8 cellular contexts compared by ENCODE assay signal in genomic region chr1:2584822-2585317, GRCh38. TPM values are rescaled to one million over a fixed set of nuclear protein-coding genes. Genes with fewer than 3 reads are reported as not detected.
DNase-seq lines count a peak whose midpoint lies in the region; ATAC-seq, FAIRE-seq and TF ChIP-seq lines count a peak whose summit lies in the region.

No MANE protein-coding gene starts in this region.

- H3K27me3 Mint-ChIP-seq in activated CD8-positive, alpha-beta T cell treated with anti-CD3 and anti-CD28 coated beads, Interleukin-2, amount 10 ng/mL, durations not matched to agents 7 days and 5 days (ENCODE audit: low read depth), result no peaks in the 10 kb centered on the region

- H3K4me1 ChIP-seq in iPS-18a (ENCODE audit: control insufficient read depth, low read depth, low read length) (peaks cover 3% of the 10 kb centered on the region), spleen (peaks cover 27 to 85% (median 55%) of the 10 kb centered on the region in 6 donors)

- peak overlapping the region; percentile 86 for H3K4me3 ChIP-seq in iPS-18a (ENCODE audit: low read length)
- H3K4me3 ChIP-seq in spleen, result peak overlapping the region; percentile 61 to 95 (median 82)

- H3K36me3 ChIP-seq in iPS-18a (ENCODE audit: control insufficient read depth, low read depth, low read length) (no peaks in the 10 kb centered on the region), spleen (peaks cover 0 to 17% (median 8%) of the 10 kb centered on the region in 6 donors)

- H3K27me3 ChIP-seq in iPS-18a (ENCODE audit: control insufficient read depth, insufficient read depth, low read length) (no peaks in the 10 kb centered on the region), spleen (replicated peaks in 1 of 7) (peaks cover 0 to 7% (median 0%) of the 10 kb centered on the region in 7 donors)

- peak; percentile 1 for ATAC-seq in GM21367 (IDR thresholded peaks at IDR 0.05; ENCODE audit: unreplicated experiment)
- ATAC-seq in activated CD8-positive, alpha-beta T cell treated with anti-CD3 and anti-CD28 coated beads, Interleukin-2, amount 10 ng/mL, durations not matched to agents 7 days and 5 days, result no peak

- CTCF ChIA-PET in activated CD8-positive, alpha-beta T cell treated with anti-CD3 and anti-CD28 coated beads, Interleukin-2, amount 10 ng/mL, durations not matched to agents 7 days and 5 days (lab: Charles Lee), result interaction anchor here (0.6 to 5.0 kb wide), 10 partner anchors 24 to 390 kb away, joined by 3 to 42 read pairs (median 6); partner anchors contain the start of genes FAAP20, PANK4, PEX10 and TNFRSF14

- no peak for FAIRE-seq in RCC 7860 (lab: Jason Lieb, UNC)

- peak overlapping the region; percentile 82 for H3K4me3 Mint-ChIP-seq in activated CD8-positive, alpha-beta T cell treated with anti-CD3 and anti-CD28 coated beads, Interleukin-2, amount 10 ng/mL, durations not matched to agents 7 days and 5 days

- H3K9me3 ChIP-seq in iPS-18a (ENCODE audit: control insufficient read depth, low read depth, low read length), result no peaks in the 10 kb centered on the region
- no peaks in the 10 kb centered on the region for H3K9me3 ChIP-seq in spleen

- intact Hi-C loops in spleen (cut with DNase I; ENCODE audit: low total_unique reads), result no loop called here

- TF ChIP-seq POLR2A in spleen (IDR thresholded peaks at IDR 0.05), result no peak

- H3K9ac ChIP-seq in iPS-18a (ENCODE audit: low read length), result no peak overlapping the region

- no peak overlapping the region for H3K27ac ChIP-seq in iPS-18a (ENCODE audit: low read length)
- peak overlapping the region; percentile 95 to 100 (median 99) for H3K27ac ChIP-seq in spleen

- WGBS in spleen, 5 donors, result 12 to 20% (median 17%) methylated on average over 11 of the region's 11 CpGs

- peaks cover 14% of the 10 kb centered on the region for H3K36me3 Mint-ChIP-seq in activated CD8-positive, alpha-beta T cell treated with anti-CD3 and anti-CD28 coated beads, Interleukin-2, amount 10 ng/mL, durations not matched to agents 7 days and 5 days (ENCODE audit: low read depth)

- TF ChIP-seq CTCF in spleen (IDR thresholded peaks at IDR 0.05 in 8 of 11, conservative IDR thresholded peaks at IDR 0.05 in 3 of 11), result no peak

- H3K27ac Mint-ChIP-seq in activated CD8-positive, alpha-beta T cell treated with anti-CD3 and anti-CD28 coated beads, Interleukin-2, amount 10 ng/mL, durations not matched to agents 7 days and 5 days, result peak overlapping the region; percentile 93

- H3K9me3 Mint-ChIP-seq in activated CD8-positive, alpha-beta T cell treated with anti-CD3 and anti-CD28 coated beads, Interleukin-2, amount 10 ng/mL, durations not matched to agents 7 days and 5 days (ENCODE audit: insufficient read depth), result no peaks in the 10 kb centered on the region

- H3K4me1 Mint-ChIP-seq in activated CD8-positive, alpha-beta T cell treated with anti-CD3 and anti-CD28 coated beads, Interleukin-2, amount 10 ng/mL, durations not matched to agents 7 days and 5 days (ENCODE audit: low read depth), result peaks cover 42% of the 10 kb centered on the region

- POLR2A ChIA-PET in activated CD8-positive, alpha-beta T cell treated with anti-CD3 and anti-CD28 coated beads, Interleukin-2, amount 10 ng/mL, durations not matched to agents 7 days and 5 days (lab: Charles Lee), result interaction anchor here (0.6 to 5.1 kb wide), 18 partner anchors 7 to 353 kb away, joined by 3 to 130 read pairs (median 6); partner anchors contain the start of genes MORN1, PANK4, RER1 and TNFRSF14

- DNase-seq in activated CD8-positive, alpha-beta T cell treated with anti-CD3 and anti-CD28 coated beads, Interleukin-2, amount 10 ng/mL, durations not matched to agents 7 days and 5 days, result no peak
- DNase-seq in spleen (no peak), activated gamma-delta T cell (lab: John Stamatoyannopoulos, UW) (no peak), EL (no peak), RCC 7860 (ENCODE audit: low spot score) (no peak), NCI-H1436 treated with DMSO at 0.1 percent for 48 hours (lab: John Stamatoyannopoulos, UW) (no peak)

RNA-seq across cellular contexts. Expression of gene PRXL2B, which starts 1.7 kb away (rescaled TPM):
- 10 to 100 TPM; 35.6 to 40.6 TPM for total RNA-seq in activated CD8-positive, alpha-beta T cell treated with anti-CD3 and anti-CD28 coated beads, Interleukin-2, amount 10 ng/mL, durations not matched to agents 7 days and 5 days
- 10 to 100 TPM; 21.9 to 43.0 (median 26.7) TPM for total RNA-seq in spleen
- polyA plus RNA-seq in spleen, result 10 to 100 TPM; 10.7 to 29.0 (median 13.2) TPM

RNA-seq across cellular contexts. Expression of gene TNFRSF14, which starts 28.7 kb away (rescaled TPM):
- total RNA-seq in activated CD8-positive, alpha-beta T cell treated with anti-CD3 and anti-CD28 coated beads, Interleukin-2, amount 10 ng/mL, durations not matched to agents 7 days and 5 days, result 10 to 100 TPM; 85.8 to 86.5 TPM
- total RNA-seq in spleen, result 100 to 1,000 TPM; 146 to 203 (median 190) TPM
- polyA plus RNA-seq in spleen, result 100 to 1,000 TPM; 167 to 366 (median 302) TPM

RNA-seq across cellular contexts. Expression of gene MMEL1, which starts 47.9 kb away (rescaled TPM):
- 1 to 10 TPM; 3.7 to 4.0 TPM for total RNA-seq in activated CD8-positive, alpha-beta T cell treated with anti-CD3 and anti-CD28 coated beads, Interleukin-2, amount 10 ng/mL, durations not matched to agents 7 days and 5 days
- total RNA-seq in spleen, result 1 to 10 TPM in 6 of 7 donors, not detected in 1; 1.9 to 4.6 (median 3.5) TPM
- polyA plus RNA-seq in spleen, result 1 to 10 TPM; 2.5 to 6.4 (median 2.9) TPM

RNA-seq across cellular contexts. Expression of gene HES5, which starts 54.8 kb away (rescaled TPM):
- not detected for total RNA-seq in activated CD8-positive, alpha-beta T cell treated with anti-CD3 and anti-CD28 coated beads, Interleukin-2, amount 10 ng/mL, durations not matched to agents 7 days and 5 days
- total RNA-seq in spleen, result under 1 TPM in 4 of 7 donors, not detected in 3; 0.36 to 0.54 (median 0.42) TPM
- under 1 TPM in 1 of 3 donors, not detected in 2; 0.36 TPM for polyA plus RNA-seq in spleen

RNA-seq across cellular contexts. Expression of gene PANK4, which starts 58.5 kb away (rescaled TPM):
- 10 to 100 TPM; 55.9 to 66.8 TPM for total RNA-seq in activated CD8-positive, alpha-beta T cell treated with anti-CD3 and anti-CD28 coated beads, Interleukin-2, amount 10 ng/mL, durations not matched to agents 7 days and 5 days
- total RNA-seq in spleen, result 10 to 100 TPM; 34.9 to 49.5 (median 47.6) TPM
- polyA plus RNA-seq in spleen, result 10 to 100 TPM; 13.8 to 30.6 (median 14.0) TPM
